Comparison of ENCODE assay signal across 27 cellular contexts in the genomic region with DNA sequence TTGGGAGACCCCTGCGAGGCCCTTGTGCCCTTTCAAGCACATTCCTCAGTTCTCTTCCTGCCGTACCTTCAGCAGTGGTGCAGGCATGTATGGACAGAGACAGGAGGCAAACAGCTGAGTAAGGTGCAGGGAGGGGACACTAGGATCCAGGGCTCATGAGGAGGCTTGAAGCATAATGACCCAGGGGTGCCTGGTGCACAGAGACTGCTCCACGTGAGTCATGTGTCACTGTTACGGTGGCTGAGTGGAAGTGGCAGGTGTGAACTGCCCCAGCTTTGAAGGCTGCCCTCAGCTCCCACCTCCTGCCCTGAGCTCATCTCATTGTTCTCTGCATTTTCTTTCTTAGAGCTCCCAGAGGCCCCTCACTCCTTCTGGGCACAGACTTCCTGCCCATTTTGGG.
"Had no signal": no experiment of that assay in that cellular context is flagged by ENCODE, and none has a peak within 500 bp of the region (broad histone marks: within the 10 kb centered on the region; RNA-seq: fewer than 3 reads in every experiment).

No MANE protein-coding gene starts in this region.

- H3K9me3 Mint-ChIP-seq: activated B cell treated with CpG ODN at 0.5 μM for 24 hours; activated CD8-positive, alpha-beta T cell treated with anti-CD3 and anti-CD28 coated beads for 36 hours; activated T-cell treated with anti-CD3 and anti-CD28 coated beads, Interleukin-2, amount 50 U/mL, for 4 hours; activated T-helper 17 cell treated with anti-CD3 and anti-CD28 coated beads, Interleukin-2, amount 50 U/mL, for 72 hours; effector memory CD8-positive, alpha-beta T cell had no signal

- H3K27ac Mint-ChIP-seq: activated B cell treated with CpG ODN at 0.5 μM for 24 hours; activated CD8-positive, alpha-beta T cell treated with anti-CD3 and anti-CD28 coated beads for 36 hours; activated naive CD8-positive, alpha-beta T cell; activated T-helper 17 cell treated with anti-CD3 and anti-CD28 coated beads, Interleukin-2, amount 50 U/mL, for 72 hours; effector memory CD8-positive, alpha-beta T cell had no signal

- H3K4me3 ChIP-seq: esophagus squamous epithelium, heart left ventricle had no signal

- H3K27me3 ChIP-seq: brain microvascular endothelial cell, esophagus squamous epithelium, heart left ventricle had no signal

- H3K36me3 ChIP-seq: brain microvascular endothelial cell, esophagus squamous epithelium, heart left ventricle, WERI-Rb-1 had no signal

- H3K4me1 Mint-ChIP-seq: activated B cell treated with CpG ODN at 0.5 μM for 24 hours; activated T-helper 17 cell treated with anti-CD3 and anti-CD28 coated beads, Interleukin-2, amount 50 U/mL, for 72 hours had no signal

- H3K9me3 ChIP-seq: esophagus squamous epithelium, heart left ventricle had no signal

- H3K36me3 Mint-ChIP-seq: activated naive CD8-positive, alpha-beta T cell had no signal

- H3K27ac ChIP-seq: brain microvascular endothelial cell, heart left ventricle, WERI-Rb-1 had no signal

- DNase-seq: activated B cell treated with CpG ODN at 0.5 μM for 24 hours; activated CD4-positive, alpha-beta T cell treated with anti-CD3 and anti-CD28 coated beads for 48 hours; activated CD4-positive, alpha-beta T cell treated with anti-CD3 and anti-CD28 coated beads, Interleukin-2, amount 50 U/mL, for 1 hour; activated CD4-positive, alpha-beta T cell treated with anti-CD3 and anti-CD28 coated beads, Interleukin-2, amount 50 U/mL, for 48 hours; activated CD8-positive, alpha-beta memory T cell treated with anti-CD3 and anti-CD28 coated beads for 24 hours; activated CD8-positive, alpha-beta T cell treated with anti-CD3 and anti-CD28 coated beads for 36 hours; activated effector memory CD4-positive, alpha-beta T cell treated with Interleukin-2 at 50 U/mL for 16 hours; activated gamma-delta T cell treated with Interleukin-2 at 50 U/mL for 16 hours; activated naive CD4-positive, alpha-beta T cell treated with anti-CD3 and anti-CD28 coated beads, Interleukin-2, amount 50 U/mL, for 16 hours; activated naive CD4-positive, alpha-beta T cell treated with Interleukin-2 at 50 U/mL for 16 hours; activated T-cell treated with anti-CD3 and anti-CD28 coated beads, Interleukin-2, amount 50 U/mL, for 4 hours; amniotic stem cell; anterior cingulate cortex; brain microvascular endothelial cell; caudate nucleus; cortex of kidney; dermis blood vessel endothelial cell; effector CD4-positive, alpha-beta T cell; effector memory CD8-positive, alpha-beta T cell; erythroblast; esophagus squamous epithelium; heart left ventricle; T-helper 2 cell; WERI-Rb-1 had no signal

- H3K4me3 Mint-ChIP-seq: activated B cell treated with CpG ODN at 0.5 μM for 24 hours; activated CD8-positive, alpha-beta T cell treated with anti-CD3 and anti-CD28 coated beads for 36 hours; activated naive CD8-positive, alpha-beta T cell; activated T-cell treated with anti-CD3 and anti-CD28 coated beads, Interleukin-2, amount 50 U/mL, for 4 hours; activated T-helper 17 cell treated with anti-CD3 and anti-CD28 coated beads, Interleukin-2, amount 50 U/mL, for 72 hours; effector memory CD8-positive, alpha-beta T cell had no signal

- H3K27me3 Mint-ChIP-seq: activated CD8-positive, alpha-beta T cell treated with anti-CD3 and anti-CD28 coated beads for 36 hours had no signal

- ATAC-seq: activated CD4-positive, CD25-positive, alpha-beta regulatory T cell treated with anti-CD3 and anti-CD28 coated beads, Interleukin-2, amount 50 U/mL, for 24 hours; activated CD8-positive, alpha-beta T cell treated with anti-CD3 and anti-CD28 coated beads for 36 hours; activated T-cell treated with anti-CD3 and anti-CD28 coated beads, Interleukin-2, amount 50 U/mL, for 4 hours; activated T-helper 17 cell treated with anti-CD3 and anti-CD28 coated beads, Interleukin-2, amount 50 U/mL, for 72 hours; effector memory CD8-positive, alpha-beta T cell; heart left ventricle had no signal
